In genomic region chr3:56693750-56694149, GRCh38 we compare ENCODE assay signal across 1 cellular context.
TF ChIP-seq lines count a peak whose summit lies in the region.

No MANE protein-coding gene starts in this region.

TF ChIP-seq in HepG2, 621 proteins besides CTCF, POLR2A, EP300 and RAD21 (continued from another document):
- TF ChIP-seq RARA (CRISPR knock-in tag; IDR thresholded peaks at IDR 0.05) (no peak), TCF7 (IDR thresholded peaks at IDR 0.05; ENCODE audit: low read depth) (no peak), ZNF777 (CRISPR knock-in tag; IDR thresholded peaks at IDR 0.05) (no peak)
TF ChIP-seq in HepG2: peak in this region for 0.
